In the genomic region with DNA sequence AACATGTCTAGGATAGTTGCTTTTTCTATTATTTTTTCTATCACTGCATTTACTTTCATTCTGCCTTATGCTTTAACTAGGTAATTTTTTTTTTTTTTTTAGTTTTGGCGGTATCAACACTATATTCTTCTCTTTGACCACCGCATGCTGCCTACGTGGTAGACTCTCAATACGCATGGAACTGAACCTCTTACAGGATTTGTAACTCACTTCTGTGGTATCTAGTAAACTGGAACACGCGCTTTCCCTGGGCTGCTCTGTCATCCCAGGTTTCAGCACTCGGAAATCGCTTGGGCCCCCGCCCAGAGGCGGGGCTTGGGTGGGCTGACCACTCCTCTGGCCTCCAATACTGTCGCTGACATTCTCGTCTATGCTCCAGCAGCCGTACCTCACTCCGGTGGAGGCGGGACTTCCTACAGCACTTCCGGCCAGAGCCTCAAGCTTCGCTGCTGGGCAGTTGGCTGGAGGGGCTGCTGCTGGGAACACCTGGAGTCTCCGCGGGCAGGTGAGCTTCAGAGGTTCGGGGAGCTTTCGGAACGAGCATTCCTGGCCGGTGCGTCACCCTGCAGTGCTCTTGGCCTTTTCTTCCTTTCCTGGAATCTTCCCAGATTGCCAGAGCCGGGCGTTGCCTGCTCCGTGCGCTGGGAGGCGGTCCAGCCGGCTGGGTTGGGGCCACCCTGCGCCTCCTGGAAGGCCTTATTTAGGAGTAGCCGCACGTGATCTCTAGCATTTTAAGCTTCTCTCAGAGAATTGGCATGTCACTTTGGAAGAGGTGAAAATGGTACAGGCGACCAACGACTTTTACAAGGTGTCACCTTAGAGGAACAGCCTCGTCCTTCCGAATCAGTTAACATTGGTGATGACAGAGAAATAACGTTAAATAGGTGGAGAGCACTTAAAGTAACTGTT, we compare ENCODE assay signal across 1 cellular context.
TF ChIP-seq lines count a peak whose summit lies in the region.

A gene with protein sequence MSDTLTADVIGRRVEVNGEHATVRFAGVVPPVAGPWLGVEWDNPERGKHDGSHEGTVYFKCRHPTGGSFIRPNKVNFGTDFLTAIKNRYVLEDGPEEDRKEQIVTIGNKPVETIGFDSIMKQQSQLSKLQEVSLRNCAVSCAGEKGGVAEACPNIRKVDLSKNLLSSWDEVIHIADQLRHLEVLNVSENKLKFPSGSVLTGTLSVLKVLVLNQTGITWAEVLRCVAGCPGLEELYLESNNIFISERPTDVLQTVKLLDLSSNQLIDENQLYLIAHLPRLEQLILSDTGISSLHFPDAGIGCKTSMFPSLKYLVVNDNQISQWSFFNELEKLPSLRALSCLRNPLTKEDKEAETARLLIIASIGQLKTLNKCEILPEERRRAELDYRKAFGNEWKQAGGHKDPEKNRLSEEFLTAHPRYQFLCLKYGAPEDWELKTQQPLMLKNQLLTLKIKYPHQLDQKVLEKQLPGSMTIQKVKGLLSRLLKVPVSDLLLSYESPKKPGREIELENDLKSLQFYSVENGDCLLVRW (plus strand): TSS at position 428 of the 909 bp plus-strand sequence. CDS start 12,623 bp downstream, outside the sequence.

TF ChIP-seq in SK-N-SH, 30 proteins besides CTCF, POLR2A, EP300 and RAD21 (continued from another document):
- TF ChIP-seq, protein P1, sequence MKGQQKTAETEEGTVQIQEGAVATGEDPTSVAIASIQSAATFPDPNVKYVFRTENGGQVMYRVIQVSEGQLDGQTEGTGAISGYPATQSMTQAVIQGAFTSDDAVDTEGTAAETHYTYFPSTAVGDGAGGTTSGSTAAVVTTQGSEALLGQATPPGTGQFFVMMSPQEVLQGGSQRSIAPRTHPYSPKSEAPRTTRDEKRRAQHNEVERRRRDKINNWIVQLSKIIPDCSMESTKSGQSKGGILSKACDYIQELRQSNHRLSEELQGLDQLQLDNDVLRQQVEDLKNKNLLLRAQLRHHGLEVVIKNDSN (IDR thresholded peaks at IDR 0.05; ENCODE audit: borderline replicate concordance, low read depth), result peak; percentile 68; the same call in 1 of the 2 replicates
- TF ChIP-seq FOSL2 (IDR thresholded peaks at IDR 0.05; ENCODE audit: borderline replicate concordance, low read depth), result no peak
- TF ChIP-seq ELF1 (IDR thresholded peaks at IDR 0.05), result peak; percentile 55; the same call in 1 of the 2 replicates
- TF ChIP-seq TEAD4 (IDR thresholded peaks at IDR 0.05; ENCODE audit: borderline replicate concordance, insufficient read depth), result no peak
- no peak for TF ChIP-seq GATA2 (CRISPR knock-in tag; IDR thresholded peaks at IDR 0.05)
- TF ChIP-seq RFX5 (IDR thresholded peaks at IDR 0.05; ENCODE audit: low read length), result no peak; the same call in 1 of the 2 replicates
- TF ChIP-seq GABPA (IDR thresholded peaks at IDR 0.05; ENCODE audit: low read depth), result peak; percentile 88
- peak; percentile 98 for TF ChIP-seq POLR2AphosphoS5 (IDR thresholded peaks at IDR 0.05; ENCODE audit: low read depth, low read length)
- TF ChIP-seq NRF1 (IDR thresholded peaks at IDR 0.05; ENCODE audit: low read depth, low read length), result no peak; the same call in 1 of the 2 replicates
- TF ChIP-seq USF2 (IDR thresholded peaks at IDR 0.05; ENCODE audit: borderline replicate concordance, low read depth, low read length), result no peak
- peak; percentile 5; the same call in 1 of the 2 replicates for TF ChIP-seq NFIC (IDR thresholded peaks at IDR 0.05; ENCODE audit: borderline replicate concordance)
- peak; percentile 95 for TF ChIP-seq TAF1 (IDR thresholded peaks at IDR 0.05; ENCODE audit: borderline replicate concordance, low read depth, low read length)
- no peak for TF ChIP-seq YY1 (IDR thresholded peaks at IDR 0.05; ENCODE audit: low read depth)
- no peak for TF ChIP-seq CHD2 (IDR thresholded peaks at IDR 0.05; ENCODE audit: low read length, partially characterized antibody)
- TF ChIP-seq IRF3 (IDR thresholded peaks at IDR 0.05; ENCODE audit: low read depth, low read length), result no peak
